19 cellular contexts compared by ENCODE assay signal in genomic region chr2:95351080-95351915, GRCh38. TPM values are rescaled to one million over a fixed set of nuclear protein-coding genes. Genes with fewer than 3 reads are reported as not detected.
"Had no signal": no experiment of that assay in that cellular context is flagged by ENCODE, and none has a peak within 500 bp of the region (broad histone marks: within the 10 kb centered on the region; RNA-seq: fewer than 3 reads in every experiment).

No MANE protein-coding gene starts in this region.

- ATAC-seq: body of pancreas had no signal

- H3K9me3 ChIP-seq: body of pancreas, esophagus squamous epithelium, ovary, SK-N-SH had no signal

- H3K9me3 Mint-ChIP-seq: activated CD4-positive, alpha-beta memory T cell treated with anti-CD3 and anti-CD28 coated beads, Interleukin-2, amount 10 ng/mL, durations not matched to agents 7 days and 5 days; activated naive CD4-positive, alpha-beta T cell treated with anti-CD3 and anti-CD28 coated beads, Interleukin-2, amount 50 U/mL, for 24 hours had no signal

- DNase-seq: activated CD4-positive, alpha-beta memory T cell treated with anti-CD3 and anti-CD28 coated beads, Interleukin-2, amount 10 ng/mL, durations not matched to agents 7 days and 5 days; body of pancreas; central memory CD4-positive, alpha-beta T cell; cortex of kidney; effector CD8-positive, alpha-beta T cell; esophagus squamous epithelium; mesenchymal stem cell; nephron progenitor cell; SHP77; SK-N-SH; stimulated activated CD4-positive, alpha-beta T cell treated with anti-CD3 and anti-CD28 coated beads, Interleukin-15, amount 100 ng/mL, for 24 hours; stimulated activated CD4-positive, alpha-beta T cell treated with anti-CD3 and anti-CD28 coated beads, Interleukin-4, amount 100 ng/mL, for 1 hour; stimulated activated naive CD4-positive, alpha-beta T cell; T-helper 1 cell; trophoblast cell; WERI-Rb-1 had no signal

- H3K27me3 ChIP-seq: body of pancreas, ovary had no signal

- H3K27ac Mint-ChIP-seq: activated CD4-positive, alpha-beta memory T cell treated with anti-CD3 and anti-CD28 coated beads, Interleukin-2, amount 10 ng/mL, durations not matched to agents 7 days and 5 days; activated naive CD4-positive, alpha-beta T cell treated with anti-CD3 and anti-CD28 coated beads, Interleukin-2, amount 50 U/mL, for 24 hours; nephron progenitor cell had no signal

- H3K4me3 Mint-ChIP-seq: activated CD4-positive, alpha-beta memory T cell treated with anti-CD3 and anti-CD28 coated beads, Interleukin-2, amount 10 ng/mL, durations not matched to agents 7 days and 5 days; activated naive CD4-positive, alpha-beta T cell treated with anti-CD3 and anti-CD28 coated beads, Interleukin-2, amount 50 U/mL, for 24 hours; nephron progenitor cell had no signal

- H3K27ac ChIP-seq: body of pancreas, esophagus squamous epithelium, hepatocyte, ovary, WERI-Rb-1 had no signal

- H3K36me3 ChIP-seq: esophagus squamous epithelium, ovary, WERI-Rb-1 had no signal

- H3K36me3 Mint-ChIP-seq: activated naive CD4-positive, alpha-beta T cell treated with anti-CD3 and anti-CD28 coated beads, Interleukin-2, amount 50 U/mL, for 24 hours had no signal

- H3K4me1 Mint-ChIP-seq: activated CD4-positive, alpha-beta memory T cell treated with anti-CD3 and anti-CD28 coated beads, Interleukin-2, amount 10 ng/mL, durations not matched to agents 7 days and 5 days; activated naive CD4-positive, alpha-beta T cell treated with anti-CD3 and anti-CD28 coated beads, Interleukin-2, amount 50 U/mL, for 24 hours had no signal

- H3K4me3 ChIP-seq: body of pancreas, esophagus squamous epithelium, hepatocyte, ovary had no signal

RNA-seq across cellular contexts. Expression of gene KCNIP3, which starts 54.2 kb away (rescaled TPM):
- total RNA-seq: activated CD4-positive, alpha-beta memory T cell treated with anti-CD3 and anti-CD28 coated beads, Interleukin-2, amount 10 ng/mL, durations not matched to agents 7 days and 5 days had no signal
